Comparison of ENCODE assay signal across 6 cellular contexts in genomic region chr5:62752998-62753367, GRCh38.
DNase-seq lines count a peak whose midpoint lies in the region; ATAC-seq, FAIRE-seq and TF ChIP-seq lines count a peak whose summit lies in the region.
"Not testable (repeated sequence)": the region's sequence is repeated elsewhere in the genome, so short reads cannot be mapped to it uniquely, and the experiment has no call there.

No MANE protein-coding gene starts in this region.

- peak in 1 of 2 experiments; percentile 42; a peak in 2 of 6 replicates for ATAC-seq in A549

- H3K9ac ChIP-seq in Karpas-422 (ENCODE audit: low read length); OCI-LY3 (ENCODE audit: low read length): not testable (repeated sequence)

- not testable (repeated sequence) for FAIRE-seq in A549 (lab: Jason Lieb, UNC)

- POLR2A ChIA-PET in A549 (lab: Yijun Ruan, JAX): not testable (repeated sequence)

- H2AFZ ChIP-seq in Karpas-422 (ENCODE audit: low read length); OCI-LY3 (ENCODE audit: low read depth, low read length): not testable (repeated sequence)

- H4K20me1 ChIP-seq in Karpas-422 (ENCODE audit: insufficient read depth, low read depth, low read length); OCI-LY3 (ENCODE audit: insufficient read depth, low read length): not testable (repeated sequence)

- peak overlapping the region; percentile 65 for H3K4me3 ChIP-seq in A549
- H3K4me3 ChIP-seq in GM06990 (replicated peaks; ENCODE audit: low read depth, low read length); GM12875 (ENCODE audit: low read depth, low read length); Karpas-422 (ENCODE audit: low read length): not testable (repeated sequence)
- H3K4me3 ChIP-seq in OCI-LY3 (ENCODE audit: low read length): peak overlapping the region; percentile 52; the same call in 1 of the 2 replicates

- not testable (repeated sequence) for H3K9me3 ChIP-seq in A549; Karpas-422 (ENCODE audit: low read length); OCI-LY3 (ENCODE audit: insufficient read depth, low read length)

- not testable (repeated sequence) for TF ChIP-seq POLR2A in A549 (IDR thresholded peaks at IDR 0.05; ENCODE audit: low read length)

- CTCF ChIA-PET in A549 (lab: Yijun Ruan, JAX): interaction anchor here (1.0 to 2.2 kb wide), 5 partner anchors 15 to 293 kb away, joined by 3 to 5 read pairs (median 4); no protein-coding TSS in a partner anchor

- H3K36me3 ChIP-seq in GM06990 (ENCODE audit: control insufficient read depth, insufficient read depth, low read length); Karpas-422 (ENCODE audit: insufficient read depth, low read length); OCI-LY3 (replicated peaks; ENCODE audit: low read depth, low read length): not testable (repeated sequence)

- H3K4me1 ChIP-seq in A549; Karpas-422 (ENCODE audit: low read length); OCI-LY3 (ENCODE audit: low read length): not testable (repeated sequence)

- TF ChIP-seq RAD21 in A549 (conservative IDR thresholded peaks at IDR 0.05 in 1 of 2, IDR thresholded peaks at IDR 0.05 in 1 of 2): peak in 1 of 2 experiments; percentile 19; a peak in 1 of 5 replicates

- not testable (repeated sequence) for H3K79me2 ChIP-seq in Karpas-422 (ENCODE audit: low read length); OCI-LY3 (ENCODE audit: low read length)

- not testable (repeated sequence) for H3K9me2 ChIP-seq in Karpas-422 (replicated peaks; ENCODE audit: insufficient read depth, low read length)

- H3K4me2 ChIP-seq in A549 (peak overlapping the region; percentile 68), Karpas-422 (ENCODE audit: low read depth, low read length, poor library complexity, severe bottlenecking) (peak overlapping the region; percentile 26), OCI-LY3 (ENCODE audit: low read length) (0 out of 2 replicates have a peak overlapping the region, but pooled peaks have one; percentile 6)

- DNase-seq in A549 (ENCODE audit: low read depth in 1 of 2, low spot score in 1 of 2): peak in 1 of 2 experiments; percentile 38
- DNase-seq in GM06990 (ENCODE audit: extremely low read depth, insufficient read length): not testable (repeated sequence)
- peak; percentile 77 for DNase-seq in Karpas-422
- peak; percentile 32 to 34 for DNase-seq in SHP77 (lab: John Stamatoyannopoulos, UW)

- peak overlapping the region in 1 of 2 experiments; percentile 91; a peak in 4 of 6 replicates for H3K27ac ChIP-seq in A549
- not testable (repeated sequence) for H3K27ac ChIP-seq in Karpas-422 (ENCODE audit: low read length); OCI-LY3 (ENCODE audit: low read length)

- not testable (repeated sequence) for TF ChIP-seq EP300 in A549 (IDR thresholded peaks at IDR 0.05)

- not testable (repeated sequence) for TF ChIP-seq CTCF in A549 (IDR thresholded peaks at IDR 0.05)
- TF ChIP-seq CTCF in GM06990 (IDR thresholded peaks at IDR 0.05; ENCODE audit: insufficient read depth, low read length, poor library complexity, severe bottlenecking): peak; percentile 5
- 0 out of 2 replicates have a peak, but pooled peaks have one; percentile 6 for TF ChIP-seq CTCF in GM12875 (IDR thresholded peaks at IDR 0.05; ENCODE audit: borderline replicate concordance, insufficient read depth, low read depth, low read length)
- 0 out of 2 replicates have a peak, but pooled peaks have one; percentile 3 for TF ChIP-seq CTCF in OCI-LY3 (IDR thresholded peaks at IDR 0.05; ENCODE audit: low read depth, low read length)

- H3K27me3 ChIP-seq in GM06990 (replicated peaks; ENCODE audit: control insufficient read depth, insufficient read depth, low read length); Karpas-422 (ENCODE audit: low read length); OCI-LY3 (ENCODE audit: low read depth, low read length): not testable (repeated sequence)

- 0% methylated on average over 2 of the region's 4 CpGs for WGBS in A549 (ENCODE audit: missing lambda C conversion rate)

Comparison
In these comparisons a context has a peak if more than half of its experiments do, and no peak if none do; other contexts are left out.
1. H3K4me2 ChIP-seq: peak in every context shown above with its lines; median percentile 68 in A549; 26 in Karpas-422; 6 in OCI-LY3.